ENCODE assay signal across 9 cellular contexts in the genomic region with DNA sequence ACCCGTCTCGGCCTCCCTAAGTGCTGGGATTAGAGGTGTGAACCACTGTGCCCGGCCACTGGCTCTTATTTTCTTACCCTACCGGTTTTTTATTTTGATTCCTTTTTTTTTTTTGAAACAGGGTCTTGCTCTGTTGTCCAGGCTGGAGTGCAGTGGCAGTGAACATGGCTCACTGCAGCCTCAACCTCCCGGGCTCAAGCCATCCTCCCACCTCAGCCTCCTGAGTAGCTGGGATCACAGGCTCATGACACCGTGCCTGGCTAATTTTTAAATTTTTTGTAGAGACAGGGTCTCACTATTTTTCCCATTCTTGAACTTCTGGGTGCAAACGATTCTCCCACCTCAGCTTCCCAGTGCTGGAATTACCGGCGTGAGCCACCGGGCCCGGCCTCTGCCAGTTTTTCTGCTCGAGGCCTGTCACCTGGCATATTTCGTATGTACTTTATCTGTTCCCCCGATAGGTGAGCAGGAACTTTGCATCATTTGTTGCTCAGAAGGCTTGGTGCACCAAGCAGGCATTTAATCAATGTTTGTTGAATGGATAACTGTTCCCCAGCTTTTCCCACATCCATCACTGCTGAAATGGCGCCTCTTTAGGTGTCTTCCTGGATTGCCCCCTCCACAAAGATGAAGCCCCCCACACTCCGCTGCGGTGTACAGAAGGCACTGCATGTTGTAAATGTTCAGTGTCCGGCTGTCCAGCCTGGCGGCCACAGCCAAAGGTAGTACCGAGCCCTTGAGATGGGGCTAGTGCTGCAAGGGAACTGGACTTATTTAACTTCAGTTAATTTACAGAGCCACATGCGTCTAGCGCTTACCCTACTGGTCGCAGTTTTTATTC. TPM values are rescaled to one million over a fixed set of nuclear protein-coding genes. Genes with fewer than 3 reads are reported as not detected.
DNase-seq lines count a peak whose midpoint lies in the region; ATAC-seq, FAIRE-seq and TF ChIP-seq lines count a peak whose summit lies in the region.
"Had no signal": no experiment of that assay in that cellular context is flagged by ENCODE, and none has a peak within 500 bp of the region (broad histone marks: within the 10 kb centered on the region; RNA-seq: fewer than 3 reads in every experiment).

No MANE protein-coding gene starts in this region.

- ATAC-seq in GM23338, result no peak
- no peak for ATAC-seq in gastroesophageal sphincter
- no peak for ATAC-seq in GM21723 (IDR thresholded peaks at IDR 0.05; ENCODE audit: unreplicated experiment)

- H3K4me3 Mint-ChIP-seq in GM23338, result peak overlapping the region; percentile 90

- peaks cover 3% of the 10 kb centered on the region; the same call in 1 of the 2 replicates for H3K79me2 ChIP-seq in GM23338 (replicated peaks; ENCODE audit: insufficient read depth)

- no peaks in the 10 kb centered on the region for H3K9me2 ChIP-seq in GM23338 (ENCODE audit: insufficient read depth)

- TF ChIP-seq EP300 in gastroesophageal sphincter (IDR thresholded peaks at IDR 0.05) (no peak), sigmoid colon (IDR thresholded peaks at IDR 0.05) (no peak)

- H3K36me3 ChIP-seq in GM23338 (ENCODE audit: insufficient read depth) (no peaks in the 10 kb centered on the region), WERI-Rb-1 (peaks cover 31% of the 10 kb centered on the region), gastroesophageal sphincter (peaks cover 0 to 30% of the 10 kb centered on the region in 2 donors), sigmoid colon (peaks cover 8 to 28% (median 14%) of the 10 kb centered on the region in 4 donors)

- H3K9me3 Mint-ChIP-seq in GM23338, result no peaks in the 10 kb centered on the region

- WGBS in gastroesophageal sphincter (ENCODE audit: low coverage in 1 of 2), 2 donors, result 77 to 79% methylated on average over 7 to 16 of the region's 23 CpGs
- WGBS in sigmoid colon, 2 donors, result 81 to 86% methylated on average over 23 of the region's 23 CpGs

- intact Hi-C loops in sigmoid colon (cut with DNase I), result loop anchor here (5.0 kb wide), 1 partner anchor 120 kb away; a partner anchor contains a TSS

- H3K4me1 Mint-ChIP-seq in GM23338, result peaks cover 6% of the 10 kb centered on the region; the same call in 2 of the 3 replicates

- DNase-seq in GM23338 (ENCODE audit: low spot score) (no peak), WERI-Rb-1 (no peak), sigmoid colon (no peak), OCI-M1 (lab: John Stamatoyannopoulos, UW) (no peak), NCI-H446 (lab: John Stamatoyannopoulos, UW) (no peak), D721Med (ENCODE audit: insufficient read length, low spot score) (no peak)

- FAIRE-seq in D721Med (lab: Jason Lieb, UNC), result no peak

- no peaks in the 10 kb centered on the region for H3K9me3 ChIP-seq in WERI-Rb-1 (ENCODE audit: severe bottlenecking)
- H3K9me3 ChIP-seq in gastroesophageal sphincter, result no peaks in the 10 kb centered on the region
- no peaks in the 10 kb centered on the region for H3K9me3 ChIP-seq in sigmoid colon

- H3K4me1 ChIP-seq in GM23338 (ENCODE audit: insufficient read depth) (0 out of 2 replicates have a peak, but pooled peaks cover 4% of the 10 kb centered on the region), gastroesophageal sphincter (peaks cover 0 to 33% (median 18%) of the 10 kb centered on the region in 3 donors), sigmoid colon (peaks cover 0 to 30% (median 25%) of the 10 kb centered on the region in 4 donors)

- H4K20me1 ChIP-seq in GM23338 (replicated peaks; ENCODE audit: insufficient read depth), result no peaks in the 10 kb centered on the region

- H3K27ac Mint-ChIP-seq in GM23338, result peak overlapping the region; percentile 98

- H3K27me3 Mint-ChIP-seq in GM23338 (ENCODE audit: insufficient read depth, low read depth, poor library complexity), result peaks cover 8% of the 10 kb centered on the region

- H3F3A ChIP-seq in GM23338 (replicated peaks; ENCODE audit: low read depth), result 0 out of 2 replicates have a peak, but pooled peaks cover 6% of the 10 kb centered on the region

- no peaks in the 10 kb centered on the region for H3K27me3 ChIP-seq in GM23338 (ENCODE audit: insufficient read depth)
- H3K27me3 ChIP-seq in WERI-Rb-1 (ENCODE audit: insufficient read depth, low read depth, severe bottlenecking), result no peaks in the 10 kb centered on the region
- H3K27me3 ChIP-seq in gastroesophageal sphincter, result no peaks in the 10 kb centered on the region
- H3K27me3 ChIP-seq in sigmoid colon, result no peaks in the 10 kb centered on the region

- H3K4me3 ChIP-seq in GM23338 (peak overlapping the region; percentile 85), WERI-Rb-1 (ENCODE audit: low read depth, low read length) (peak overlapping the region; percentile 34), gastroesophageal sphincter (peak overlapping the region in 1 of 2 donors; percentile 91), sigmoid colon (peak overlapping the region; percentile 72 to 84 (median 79))

- H3K27ac ChIP-seq in GM23338 (ENCODE audit: low read depth) (peak overlapping the region; percentile 92; the same call in 1 of the 2 replicates), WERI-Rb-1 (peak overlapping the region; percentile 99), gastroesophageal sphincter (peak overlapping the region in 3 of 4 donors; percentile 81 to 91 (median 90)), sigmoid colon (peak overlapping the region; percentile 87 to 93 (median 88))

- H3K4me2 ChIP-seq in GM23338, result peak overlapping the region; percentile 88

- peaks cover 17% of the 10 kb centered on the region; the same call in 2 of the 3 replicates for H3K36me3 Mint-ChIP-seq in GM23338 (ENCODE audit: low read depth)

- peak overlapping the region; percentile 99 for H2AFZ ChIP-seq in GM23338

- TF ChIP-seq POLR2A in gastroesophageal sphincter (IDR thresholded peaks at IDR 0.05) (no peak), sigmoid colon (IDR thresholded peaks at IDR 0.05) (no peak)

- TF ChIP-seq CTCF in GM23338 (conservative IDR thresholded peaks at IDR 0.05; ENCODE audit: low read depth in 2 of 2) (no peak), WERI-Rb-1 (IDR thresholded peaks at IDR 0.05; ENCODE audit: low read depth, low read length) (no peak), gastroesophageal sphincter (IDR thresholded peaks at IDR 0.05) (no peak), sigmoid colon (IDR thresholded peaks at IDR 0.05) (no peak), D721Med (IDR thresholded peaks at IDR 0.05; ENCODE audit: insufficient read depth, missing control alignments) (no peak)

TF ChIP-seq in GM23338, 12 proteins besides CTCF, POLR2A, EP300 and RAD21:
- TF ChIP-seq POLR2AphosphoS5 (IDR thresholded peaks at IDR 0.05; ENCODE audit: low read depth), result no peak

RNA-seq across cellular contexts. Expression of a gene that starts 0.9 kb away (rescaled TPM):
- 71.7 and 76.0 TPM in 2 replicates for total RNA-seq in GM23338 (2014; rRNA removed; shearing (Covaris generic))
- polyA plus RNA-seq in GM23338 (2016; fragmentation: Nextera tagmentation; extraction: Ambion mirVana) (45.4 and 49.8 TPM in 2 replicates), sigmoid colon (10 to 100 TPM; 10.4 to 60.3 (median 12.0) TPM)
- total RNA-seq in gastroesophageal sphincter (10 to 100 TPM; 10.9 to 33.9 (median 20.8) TPM), sigmoid colon (10 to 100 TPM; 12.5 to 31.3 (median 18.1) TPM)

RNA-seq across cellular contexts. Expression of a gene that starts 3.6 kb away (rescaled TPM):
- not detected in 2 replicates for total RNA-seq in GM23338 (2014; rRNA removed; shearing (Covaris generic))
- polyA plus RNA-seq in GM23338 (2016; fragmentation: Nextera tagmentation; extraction: Ambion mirVana), result not detected in 2 replicates
- under 1 TPM in 1 of 4 donors, not detected in 3; 0.40 TPM for total RNA-seq in gastroesophageal sphincter
- total RNA-seq in sigmoid colon, result not detected
- polyA plus RNA-seq in sigmoid colon, result not detected
- total RNA-seq: myocyte had no signal

RNA-seq across cellular contexts. Expression of a gene that starts 17.5 kb away (rescaled TPM):
- total RNA-seq in GM23338 (2014; rRNA removed; shearing (Covaris generic)), result 35.9 and 53.8 TPM in 2 replicates
- polyA plus RNA-seq in GM23338 (2016; fragmentation: Nextera tagmentation; extraction: Ambion mirVana), result 13.8 and 17.4 TPM in 2 replicates
- total RNA-seq in gastroesophageal sphincter, result 10 to 100 TPM; 33.0 to 67.7 (median 39.2) TPM
- total RNA-seq in sigmoid colon, result 10 to 100 TPM; 31.0 to 78.7 (median 42.2) TPM
- 10 to 100 TPM in 1 of 3 donors, 1 to 10 TPM in 2; 4.2 to 55.4 (median 5.5) TPM for polyA plus RNA-seq in sigmoid colon

RNA-seq across cellular contexts. Expression of a gene that starts 41.2 kb away (rescaled TPM):
- total RNA-seq in GM23338 (2014; rRNA removed; shearing (Covaris generic)), result 0.14 TPM in 1 of 2 replicates, not detected in the other
- polyA plus RNA-seq in GM23338 (2016; fragmentation: Nextera tagmentation; extraction: Ambion mirVana), result 0.21 and 0.23 TPM in 2 replicates
- total RNA-seq in gastroesophageal sphincter, result 10 to 100 TPM; 28.6 to 48.2 (median 36.6) TPM
- 10 to 100 TPM; 38.0 to 46.0 (median 42.3) TPM for total RNA-seq in sigmoid colon
- 10 to 100 TPM in 2 of 3 donors, 1 to 10 TPM in 1; 2.5 to 16.2 (median 15.7) TPM for polyA plus RNA-seq in sigmoid colon

RNA-seq across cellular contexts. Expression of a gene that starts 47.9 kb away (rescaled TPM):
- total RNA-seq in GM23338 (2014; rRNA removed; shearing (Covaris generic)), result not detected in 2 replicates
- 0.31 and 0.49 TPM in 2 replicates for polyA plus RNA-seq in GM23338 (2016; fragmentation: Nextera tagmentation; extraction: Ambion mirVana)
- total RNA-seq in gastroesophageal sphincter, result not detected
- total RNA-seq in sigmoid colon, result under 1 TPM in 1 of 4 donors, not detected in 3; 0.55 TPM
- 1 to 10 TPM in 1 of 3 donors, not detected in 2; 1.4 TPM for polyA plus RNA-seq in sigmoid colon
